20 cellular contexts compared by ENCODE assay signal in genomic region chr4:153275380-153276276, GRCh38.
DNase-seq lines count a peak whose midpoint lies in the region; ATAC-seq and TF ChIP-seq lines count a peak whose summit lies in the region.
"Had no signal": no experiment of that assay in that cellular context is flagged by ENCODE, and none has a peak within 500 bp of the region (broad histone marks: within the 10 kb centered on the region; RNA-seq: fewer than 3 reads in every experiment).

No MANE protein-coding gene starts in this region.

- ATAC-seq in CD4-positive, alpha-beta T cell (ENCODE audit: poor library complexity), result no peak

- H2AK5ac ChIP-seq in H9 (ENCODE audit: insufficient read length, low read length) (no peak overlapping the region), mesendoderm (ENCODE audit: low read length) (no peak overlapping the region)

- POLR2A ChIA-PET in CD4-positive, alpha-beta T cell (lab: Charles Lee), result no interaction called here

- no peak overlapping the region for H3K9ac ChIP-seq in H9 (ENCODE audit: extremely low read depth, insufficient read length, low read length)
- no peak overlapping the region for H3K9ac ChIP-seq in mesendoderm (ENCODE audit: low read length)

- no peaks in the 10 kb centered on the region for H3K23me2 ChIP-seq in H9 (ENCODE audit: insufficient read length, low read depth, low read length, poor library complexity, severe bottlenecking)

- no peak overlapping the region for H4K5ac ChIP-seq in H9 (ENCODE audit: insufficient read length, low read depth, low read length)
- no peak overlapping the region for H4K5ac ChIP-seq in mesendoderm (ENCODE audit: low read length)

- no peak overlapping the region for H3K27ac ChIP-seq in H9 (ENCODE audit: insufficient read length, low read depth, low read length)
- H3K27ac ChIP-seq in mesendoderm (ENCODE audit: low read depth, low read length), result peak overlapping the region; percentile 31
- H3K27ac ChIP-seq in temporal lobe (ENCODE audit: low read depth, low read length), result peak overlapping the region; percentile 17
- H3K27ac ChIP-seq in CD4-positive, alpha-beta T cell (ENCODE audit: low read depth, low read length), result no peak overlapping the region
- H3K27ac ChIP-seq: C4-2B, HL-60, RWPE1 had no signal

- no peak overlapping the region for H3T11ph ChIP-seq in H9 (ENCODE audit: low read length)

- H2BK20ac ChIP-seq in H9 (ENCODE audit: low read depth, low read length, poor library complexity, severe bottlenecking), result no peak overlapping the region

- no peak overlapping the region for H2AFZ ChIP-seq in H9 (ENCODE audit: low read length)

- H4K8ac ChIP-seq in H9 (replicated peaks; ENCODE audit: insufficient read length, low read depth, low read length), result no peak overlapping the region
- H4K8ac ChIP-seq in mesendoderm (ENCODE audit: low read depth, low read length), result no peak overlapping the region

- H3K18ac ChIP-seq in H9 (ENCODE audit: insufficient read length, low read depth, low read length) (no peak overlapping the region), mesendoderm (ENCODE audit: low read length) (no peak overlapping the region)

- H3K27ac Mint-ChIP-seq in H9 (peak overlapping the region; percentile 69 to 89 (median 85); a peak in 4 of 7 replicates), brain (peak overlapping the region in 4 of 5 experiments; percentile 51 to 76 (median 60))
- H3K27ac Mint-ChIP-seq in CD4-positive, alpha-beta T cell, result no peak overlapping the region
- H3K27ac Mint-ChIP-seq: IgD-negative memory B cell had no signal

- H3K56ac ChIP-seq in H9 (ENCODE audit: insufficient read length, low read depth, low read length) (no peak overlapping the region), mesendoderm (ENCODE audit: low read length) (no peak overlapping the region)

- H3K23ac ChIP-seq in H9 (ENCODE audit: insufficient read length, low read depth, low read length), result no peak overlapping the region
- H3K23ac ChIP-seq in mesendoderm (ENCODE audit: low read length), result no peak overlapping the region

- TF ChIP-seq CTCF in H9 (conservative IDR thresholded peaks at IDR 0.05) (no peak), brain (conservative IDR thresholded peaks at IDR 0.05) (no peak)
- no peak for TF ChIP-seq CTCF in CD4-positive, alpha-beta T cell (IDR thresholded peaks at IDR 0.05)

- H3K9me3 Mint-ChIP-seq in H9 (no peaks in the 10 kb centered on the region), brain (no peaks in the 10 kb centered on the region)
- H3K9me3 Mint-ChIP-seq in CD4-positive, alpha-beta T cell, result no peaks in the 10 kb centered on the region
- H3K9me3 Mint-ChIP-seq: IgD-negative memory B cell had no signal

- H3K4ac ChIP-seq in H9 (ENCODE audit: low read depth, low read length), result no peak overlapping the region
- H3K4ac ChIP-seq in mesendoderm (ENCODE audit: low read depth, low read length), result no peak overlapping the region

- no peak overlapping the region for H3K4me3 ChIP-seq in mesendoderm (ENCODE audit: low read length)
- H3K4me3 ChIP-seq: MG63 had no signal

- intact Hi-C loops in CD4-positive, alpha-beta T cell (cut with DNase I, micrococcal nuclease), result no loop called here

- H3K4me1 ChIP-seq in H9 (ENCODE audit: insufficient read depth, low read length), result peaks cover 20% of the 10 kb centered on the region
- H3K4me1 ChIP-seq in mesendoderm (ENCODE audit: control insufficient read depth, low read depth, low read length), result no peaks in the 10 kb centered on the region

- peaks cover 4% of the 10 kb centered on the region; the same call in 1 of the 2 replicates for H3K79me2 ChIP-seq in H9 (ENCODE audit: insufficient read depth, low read length)
- no peaks in the 10 kb centered on the region for H3K79me2 ChIP-seq in mesendoderm (ENCODE audit: control insufficient read depth, insufficient read depth, low read length)

- peaks cover 6 to 47% (median 7%) of the 10 kb centered on the region in 3 experiments; a peak in 6 of 7 replicates for H3K36me3 Mint-ChIP-seq in H9 (ENCODE audit: insufficient read depth in 1 of 3, low read depth in 3 of 3)
- H3K36me3 Mint-ChIP-seq in brain, result peaks cover 91% of the 10 kb centered on the region
- H3K36me3 Mint-ChIP-seq in CD4-positive, alpha-beta T cell (ENCODE audit: low read depth), result no peaks in the 10 kb centered on the region

- H2BK120ac ChIP-seq in H9 (ENCODE audit: low read depth, low read length, poor library complexity, severe bottlenecking) (no peak overlapping the region), mesendoderm (ENCODE audit: low read depth, low read length) (no peak overlapping the region)

- H2BK5ac ChIP-seq in H9 (ENCODE audit: insufficient read length, low read length), result no peak overlapping the region
- no peak overlapping the region for H2BK5ac ChIP-seq in mesendoderm (ENCODE audit: low read length)

- CTCF ChIA-PET in CD4-positive, alpha-beta T cell (lab: Charles Lee), result no interaction called here

- H3K9me3 ChIP-seq in H9 (ENCODE audit: control insufficient read depth, low read depth, low read length), result no peaks in the 10 kb centered on the region
- H3K9me3 ChIP-seq in CD4-positive, alpha-beta T cell (ENCODE audit: control insufficient read depth, low read length), result no peaks in the 10 kb centered on the region
- H3K9me3 ChIP-seq: MG63 had no signal

- no peaks in the 10 kb centered on the region; the same call in 1 of the 2 replicates for H3K27me3 Mint-ChIP-seq in H9 (ENCODE audit: low read depth)
- H3K27me3 Mint-ChIP-seq in brain, result peaks cover 2% of the 10 kb centered on the region
- no peaks in the 10 kb centered on the region for H3K27me3 Mint-ChIP-seq in CD4-positive, alpha-beta T cell

- no peaks in the 10 kb centered on the region for H3K36me3 ChIP-seq in mesendoderm (ENCODE audit: control insufficient read depth, insufficient read depth, low read length)
- H3K36me3 ChIP-seq: MG63 had no signal

- no peaks in the 10 kb centered on the region for H4K20me1 ChIP-seq in H9 (ENCODE audit: control insufficient read depth, insufficient read depth, insufficient read length)

- H3K4me2 ChIP-seq in H9 (ENCODE audit: insufficient read depth, insufficient read length, low read length) (no peak overlapping the region), mesendoderm (ENCODE audit: low read length) (no peak overlapping the region)

- H3K4me3 Mint-ChIP-seq in H9 (no peak overlapping the region), brain (no peak overlapping the region)
- H3K4me3 Mint-ChIP-seq in CD4-positive, alpha-beta T cell, result no peak overlapping the region
- H3K4me3 Mint-ChIP-seq: IgD-negative memory B cell had no signal

- H2BK12ac ChIP-seq in H9 (ENCODE audit: insufficient read length, low read depth, low read length), result no peak overlapping the region

- H2BK15ac ChIP-seq in H9 (ENCODE audit: low read depth, low read length) (no peak overlapping the region), mesendoderm (replicated peaks; ENCODE audit: low read depth) (no peak overlapping the region)

- DNase-seq in H9 (no peak), mesendoderm (no peak), NCI-H345 (lab: John Stamatoyannopoulos, UW) (no peak)
- no peak for DNase-seq in activated CD4-positive, alpha-beta T cell treated with anti-CD3 and anti-CD28 coated beads, Interleukin-2, amount 50 U/mL, for 4 hours
- DNase-seq in CD4-positive, alpha-beta T cell, result no peak
- DNase-seq: ACHN, DND-41, Kasumi-1, MG63, NCI-H1092, NCI-H2107, NCI-H2227 treated with DMSO at 0.1 percent for 48 hours, NCI-H524 treated with DMSO at 0.1 percent for 48 hours, SIG-M5 had no signal

- H4K91ac ChIP-seq in H9 (ENCODE audit: insufficient read length, low read depth, low read length), result no peak overlapping the region

- H3K4me1 Mint-ChIP-seq in H9, result peaks cover 28 to 32% of the 10 kb centered on the region in 2 experiments
- H3K4me1 Mint-ChIP-seq in brain, result peaks cover 50% of the 10 kb centered on the region
- peaks cover 4% of the 10 kb centered on the region for H3K4me1 Mint-ChIP-seq in CD4-positive, alpha-beta T cell (ENCODE audit: low read depth)
- H3K4me1 Mint-ChIP-seq: IgD-negative memory B cell had no signal

- H3K27me3 ChIP-seq in H9 (ENCODE audit: insufficient read depth, low read length) (no peaks in the 10 kb centered on the region), mesendoderm (ENCODE audit: insufficient read depth, low read length, poor library complexity) (no peaks in the 10 kb centered on the region)
- H3K27me3 ChIP-seq in CD4-positive, alpha-beta T cell (ENCODE audit: control insufficient read depth, insufficient read depth, low read length), result no peaks in the 10 kb centered on the region
- H3K27me3 ChIP-seq: MG63 had no signal

- peaks cover 6% of the 10 kb centered on the region for H3K79me1 ChIP-seq in H9 (ENCODE audit: insufficient read depth, low read depth, low read length, poor library complexity, severe bottlenecking)
- peaks cover 1% of the 10 kb centered on the region for H3K79me1 ChIP-seq in mesendoderm (ENCODE audit: low read length)

- no CpG with 5 or more reads among the region's 13 CpGs for WGBS in H9 (ENCODE audit: extremely low coverage, insufficient read length, low lambda C conversion rate)
- WGBS in mesendoderm (ENCODE audit: extremely low coverage, insufficient coverage, low lambda C conversion rate), result no CpG with 5 or more reads among the region's 13 CpGs

- no peak overlapping the region for H3K14ac ChIP-seq in H9 (ENCODE audit: insufficient read depth, low read length)

Comparison
In these comparisons a context has a peak if more than half of its experiments do, and no peak if none do; other contexts are left out.
1. H3K27ac ChIP-seq: peak in mesendoderm (single experiment) and temporal lobe (single experiment); none in H9 (single experiment) and CD4-positive, alpha-beta T cell (single experiment).